Comparison of ENCODE assay signal across 1 cellular context in the genomic region with DNA sequence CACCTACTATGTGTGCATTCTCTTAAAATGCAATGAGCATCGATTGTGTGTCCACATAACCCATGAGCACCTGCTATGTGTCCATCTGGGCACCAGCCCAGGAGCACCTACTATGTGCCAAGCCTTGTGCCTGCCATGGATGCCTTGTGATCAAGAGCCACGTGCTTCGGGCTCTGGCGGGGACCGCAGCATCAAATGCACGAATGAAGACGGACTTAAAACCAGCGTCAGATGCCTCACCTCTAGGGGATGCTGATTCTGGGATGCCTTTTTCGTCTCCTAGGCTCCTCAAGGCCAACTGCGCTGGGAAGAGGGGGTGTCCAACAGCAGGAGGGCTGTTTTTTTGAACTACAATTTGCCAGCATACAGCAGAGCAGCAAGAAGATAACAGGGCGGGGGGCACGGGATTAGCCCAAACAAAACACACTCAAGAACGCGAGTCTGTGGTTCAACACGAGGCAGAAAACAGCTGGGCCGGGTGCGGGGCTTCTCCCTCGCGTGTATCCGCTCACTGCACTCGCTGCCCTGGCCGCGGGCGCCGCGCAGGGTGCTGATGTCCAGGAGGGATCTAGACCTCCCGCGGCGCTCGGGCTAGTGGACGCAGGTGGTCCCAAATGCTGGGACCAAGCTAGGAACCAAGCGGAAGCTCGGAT.
TF ChIP-seq lines count a peak whose summit lies in the region.

No MANE protein-coding gene starts in this region.

TF ChIP-seq in WTC11, 78 proteins besides CTCF, POLR2A, EP300 and RAD21 (continued from another document):
- TF ChIP-seq PRDM15 (CRISPR knock-in tag; IDR thresholded peaks at IDR 0.05) (no peak), OVOL2 (CRISPR knock-in tag; IDR thresholded peaks at IDR 0.05; ENCODE audit: borderline replicate concordance) (no peak), JUN (CRISPR knock-in tag; IDR thresholded peaks at IDR 0.05) (no peak), FOXP4 (CRISPR knock-in tag; IDR thresholded peaks at IDR 0.05) (no peak), ETV6 (CRISPR knock-in tag; IDR thresholded peaks at IDR 0.05) (no peak), GTF2I (CRISPR knock-in tag; conservative IDR thresholded peaks at IDR 0.05) (no peak), ESRRA (CRISPR knock-in tag; IDR thresholded peaks at IDR 0.05; ENCODE audit: borderline replicate concordance) (no peak), FOXK1 (CRISPR knock-in tag; IDR thresholded peaks at IDR 0.05) (0 out of 2 replicates have a peak, but pooled peaks have one; percentile 25), TEAD1 (CRISPR knock-in tag; IDR thresholded peaks at IDR 0.05) (peak; percentile 66; the same call in 1 of the 2 replicates), CBFB (CRISPR knock-in tag; IDR thresholded peaks at IDR 0.05; ENCODE audit: low read depth) (no peak), ZBTB43 (CRISPR knock-in tag; IDR thresholded peaks at IDR 0.05) (no peak), FOXJ3 (CRISPR knock-in tag; IDR thresholded peaks at IDR 0.05; ENCODE audit: borderline replicate concordance) (no peak), IRF2 (CRISPR knock-in tag; IDR thresholded peaks at IDR 0.05; ENCODE audit: borderline replicate concordance, low read depth) (0 out of 2 replicates have a peak, but pooled peaks have one; percentile 62), ZNF317 (CRISPR knock-in tag; IDR thresholded peaks at IDR 0.05; ENCODE audit: borderline replicate concordance, low read depth) (no peak), HMGXB4 (CRISPR knock-in tag; IDR thresholded peaks at IDR 0.05) (peak; percentile 65; the same call in 1 of the 2 replicates), CREB1 (CRISPR knock-in tag; IDR thresholded peaks at IDR 0.05) (no peak)
- TF ChIP-seq, protein P1, sequence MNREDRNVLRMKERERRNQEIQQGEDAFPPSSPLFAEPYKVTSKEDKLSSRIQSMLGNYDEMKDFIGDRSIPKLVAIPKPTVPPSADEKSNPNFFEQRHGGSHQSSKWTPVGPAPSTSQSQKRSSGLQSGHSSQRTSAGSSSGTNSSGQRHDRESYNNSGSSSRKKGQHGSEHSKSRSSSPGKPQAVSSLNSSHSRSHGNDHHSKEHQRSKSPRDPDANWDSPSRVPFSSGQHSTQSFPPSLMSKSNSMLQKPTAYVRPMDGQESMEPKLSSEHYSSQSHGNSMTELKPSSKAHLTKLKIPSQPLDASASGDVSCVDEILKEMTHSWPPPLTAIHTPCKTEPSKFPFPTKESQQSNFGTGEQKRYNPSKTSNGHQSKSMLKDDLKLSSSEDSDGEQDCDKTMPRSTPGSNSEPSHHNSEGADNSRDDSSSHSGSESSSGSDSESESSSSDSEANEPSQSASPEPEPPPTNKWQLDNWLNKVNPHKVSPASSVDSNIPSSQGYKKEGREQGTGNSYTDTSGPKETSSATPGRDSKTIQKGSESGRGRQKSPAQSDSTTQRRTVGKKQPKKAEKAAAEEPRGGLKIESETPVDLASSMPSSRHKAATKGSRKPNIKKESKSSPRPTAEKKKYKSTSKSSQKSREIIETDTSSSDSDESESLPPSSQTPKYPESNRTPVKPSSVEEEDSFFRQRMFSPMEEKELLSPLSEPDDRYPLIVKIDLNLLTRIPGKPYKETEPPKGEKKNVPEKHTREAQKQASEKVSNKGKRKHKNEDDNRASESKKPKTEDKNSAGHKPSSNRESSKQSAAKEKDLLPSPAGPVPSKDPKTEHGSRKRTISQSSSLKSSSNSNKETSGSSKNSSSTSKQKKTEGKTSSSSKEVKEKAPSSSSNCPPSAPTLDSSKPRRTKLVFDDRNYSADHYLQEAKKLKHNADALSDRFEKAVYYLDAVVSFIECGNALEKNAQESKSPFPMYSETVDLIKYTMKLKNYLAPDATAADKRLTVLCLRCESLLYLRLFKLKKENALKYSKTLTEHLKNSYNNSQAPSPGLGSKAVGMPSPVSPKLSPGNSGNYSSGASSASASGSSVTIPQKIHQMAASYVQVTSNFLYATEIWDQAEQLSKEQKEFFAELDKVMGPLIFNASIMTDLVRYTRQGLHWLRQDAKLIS (CRISPR knock-in tag; IDR thresholded peaks at IDR 0.05; ENCODE audit: borderline replicate concordance), result no peak
